In genomic region chr16:48999508-48999907, GRCh38 we compare ENCODE assay signal across 25 cellular contexts.
DNase-seq lines count a peak whose midpoint lies in the region; ATAC-seq, FAIRE-seq and TF ChIP-seq lines count a peak whose summit lies in the region.
"Had no signal": no experiment of that assay in that cellular context is flagged by ENCODE, and none has a peak within 500 bp of the region (broad histone marks: within the 10 kb centered on the region; RNA-seq: fewer than 3 reads in every experiment).

No MANE protein-coding gene starts in this region.

- no peak for FAIRE-seq in GM19239 (lab: Jason Lieb, UNC)
- FAIRE-seq: A204.1, G401.6, RCC 7860 had no signal

- in situ Hi-C loops in G401 (cut with HindIII; ENCODE audit: low sequenced_read_pairs), result no loop called here

- TF ChIP-seq CTCF in progenitor cell of endocrine pancreas (IDR thresholded peaks at IDR 0.05; ENCODE audit: unreplicated experiment), result no peak
- no peak for TF ChIP-seq CTCF in ascending aorta (IDR thresholded peaks at IDR 0.05)

- DNase-seq in G401 (ENCODE audit: low spot score), result peak; percentile 71
- DNase-seq in NCI-H69 (lab: John Stamatoyannopoulos, UW), result peak; percentile 15
- DNase-seq in left kidney (ENCODE audit: low read depth, low spot score), result peak; percentile 18
- DNase-seq in progenitor cell of endocrine pancreas (ENCODE audit: low spot score, unreplicated experiment), result no peak
- no peak for DNase-seq in ascending aorta (ENCODE audit: low spot score in 2 of 2)
- no peak for DNase-seq in GM19239 (ENCODE audit: insufficient read length, low spot score)
- DNase-seq: CD4-positive, alpha-beta T cell; DMS53; KG1; MM.1S; NCI-H1417; NCI-H187; NCI-H2081 treated with DMSO at 0.1 percent for 48 hours; NCI-H2171; NCI-H226; NCI-H510A; NCI-H774; SK-N-SH had no signal

- no peak overlapping the region for H3K27ac ChIP-seq in ascending aorta
- H3K27ac ChIP-seq: BLaER1 had no signal

- intact Hi-C loops in ascending aorta (cut with DNase I), result no loop called here

- no peaks in the 10 kb centered on the region for H3K36me3 ChIP-seq in ascending aorta
- H3K36me3 ChIP-seq: BLaER1 had no signal

- H3K27me3 ChIP-seq in ascending aorta, result no peaks in the 10 kb centered on the region
- H3K27me3 ChIP-seq: BLaER1 had no signal

- peaks cover 14% of the 10 kb centered on the region for H3K4me1 Mint-ChIP-seq in progenitor cell of endocrine pancreas (ENCODE audit: low read depth)

- no peaks in the 10 kb centered on the region for H3K9me3 ChIP-seq in ascending aorta
- H3K9me3 ChIP-seq: BLaER1, SK-N-SH had no signal

- no peak for ATAC-seq in GM18868 (IDR thresholded peaks at IDR 0.05; ENCODE audit: unreplicated experiment)
- no peak for ATAC-seq in GM19397 (IDR thresholded peaks at IDR 0.05; ENCODE audit: unreplicated experiment)
- ATAC-seq: HCT116 had no signal

- H3K4me3 ChIP-seq in ascending aorta, result no peak overlapping the region
- H3K4me3 ChIP-seq: BLaER1 had no signal

- no peaks in the 10 kb centered on the region for H3K9me3 Mint-ChIP-seq in progenitor cell of endocrine pancreas (ENCODE audit: low read depth)

- no peak overlapping the region for H3K4me3 Mint-ChIP-seq in progenitor cell of endocrine pancreas (ENCODE audit: low read depth)
- H3K4me3 Mint-ChIP-seq: CD4-positive, alpha-beta T cell had no signal

- H3K27ac Mint-ChIP-seq in progenitor cell of endocrine pancreas, result peak overlapping the region; percentile 22
- H3K27ac Mint-ChIP-seq: CD4-positive, alpha-beta T cell had no signal

- no peaks in the 10 kb centered on the region for H3K4me1 ChIP-seq in ascending aorta
- H3K4me1 ChIP-seq: BLaER1 had no signal

- H3K36me3 Mint-ChIP-seq in progenitor cell of endocrine pancreas (ENCODE audit: insufficient read depth), result no peaks in the 10 kb centered on the region

- H3K27me3 Mint-ChIP-seq in progenitor cell of endocrine pancreas, result peaks cover 17% of the 10 kb centered on the region

Comparison
In these comparisons a context has a peak if more than half of its experiments do, and no peak if none do; other contexts are left out.
1. DNase-seq: peak in G401 (single experiment), NCI-H69 (single experiment) and left kidney (single experiment); none in progenitor cell of endocrine pancreas (single experiment), ascending aorta (0 of 2) and GM19239 (single experiment).